8 cellular contexts compared by ENCODE assay signal in the genomic region with DNA sequence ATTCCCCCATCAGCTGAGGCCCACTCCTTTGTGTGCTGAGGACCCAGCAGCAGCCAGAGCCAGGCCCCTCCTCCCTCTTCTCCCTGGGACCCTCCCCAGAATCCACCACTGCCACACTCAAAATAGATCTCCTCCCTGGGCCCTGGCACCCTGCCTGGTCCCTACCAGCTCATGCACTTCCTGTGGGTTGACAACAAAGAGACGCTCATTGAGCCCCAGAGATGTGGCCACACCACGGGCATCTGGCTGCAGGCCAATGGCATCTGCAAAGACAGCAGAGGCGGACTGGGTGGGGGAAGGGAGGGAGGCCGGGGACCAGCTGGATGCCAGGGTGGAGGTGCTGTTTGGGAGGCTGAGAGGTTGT. TPM values are rescaled to one million over a fixed set of nuclear protein-coding genes. Genes with fewer than 3 reads are reported as not detected.
A peak's percentile ranks its signal among the peaks of the same experiment; 100 is the strongest.
DNase-seq lines count a peak whose midpoint lies in the region; ATAC-seq and FAIRE-seq lines count a peak whose summit lies in the region.

No MANE protein-coding gene starts in this region.

- H3K4me3 ChIP-seq in small intestine (ENCODE audit: low read depth in 1 of 2, low read length in 2 of 2), result no peak overlapping the region

- 2 to 18% (median 7%) methylated on average over 4 of the region's 4 CpGs for WGBS in small intestine, 3 donors

- H3K4me1 ChIP-seq in small intestine (ENCODE audit: control insufficient read depth in 2 of 2, insufficient read depth in 1 of 2, low read depth in 1 of 2, low read length in 1 of 2), result no peaks in the 10 kb centered on the region

- no peak for FAIRE-seq in small intestine (lab: Jason Lieb, UNC)

- H3K9me3 ChIP-seq in small intestine (ENCODE audit: control insufficient read depth, low read depth), result no peaks in the 10 kb centered on the region

- no peak for ATAC-seq in HG02981 (IDR thresholded peaks at IDR 0.05; ENCODE audit: unreplicated experiment)
- no peak for ATAC-seq in HG03442 (IDR thresholded peaks at IDR 0.05; ENCODE audit: unreplicated experiment)

- no peaks in the 10 kb centered on the region for H3K36me3 ChIP-seq in small intestine (ENCODE audit: control insufficient read depth in 2 of 2, insufficient read depth in 2 of 2, low read length in 2 of 2)

- peak; percentile 27 to 59 for DNase-seq in NCI-H524 (lab: John Stamatoyannopoulos, UW)
- no peak for DNase-seq in NCI-H524 treated with DMSO at 0.1 percent for 48 hours (lab: John Stamatoyannopoulos, UW)
- DNase-seq in NCI-H345 treated with DMSO at 0.1 percent for 48 hours (lab: John Stamatoyannopoulos, UW; ENCODE audit: unreplicated experiment), result peak; percentile 9
- peak; percentile 33 for DNase-seq in activated CD8-positive, alpha-beta memory T cell treated with anti-CD3 and anti-CD28 coated beads, Interleukin-2, amount 50 U/mL, for 1 hour (ENCODE audit: extremely low read depth)
- peak; percentile 97 for DNase-seq in globus pallidus (ENCODE audit: low spot score)
- peak; percentile 58 for DNase-seq in small intestine

- H3K27me3 ChIP-seq in small intestine (ENCODE audit: control insufficient read depth in 2 of 2, insufficient read depth in 2 of 2, low read length in 2 of 2), result no peaks in the 10 kb centered on the region

- peak overlapping the region in 1 of 2 donors; percentile 42 for H3K27ac ChIP-seq in small intestine (ENCODE audit: low read depth in 1 of 2, low read length in 1 of 2)

RNA-seq across cellular contexts. Expression of a gene that starts 16.0 kb away (rescaled TPM):
- under 1 TPM in 1 of 3 donors, not detected in 2; 0.30 TPM for polyA plus RNA-seq in small intestine

RNA-seq across cellular contexts. Expression of a gene that starts 17.4 kb away (rescaled TPM):
- polyA plus RNA-seq in small intestine, result 10 to 100 TPM in 1 of 3 donors, 1 to 10 TPM in 2; 2.5 to 19.8 (median 2.7) TPM

RNA-seq across cellular contexts. Expression of a gene that starts 31.7 kb away (rescaled TPM):
- polyA plus RNA-seq in small intestine, result 10 to 100 TPM in 1 of 3 donors, 1 to 10 TPM in 2; 5.1 to 12.1 (median 5.4) TPM

RNA-seq across cellular contexts. Expression of a gene that starts 35.5 kb away (rescaled TPM):
- 10 to 100 TPM in 2 of 3 donors, 1 to 10 TPM in 1; 8.7 to 14.6 (median 14.2) TPM for polyA plus RNA-seq in small intestine
